ENCODE assay signal across 16 cellular contexts in genomic region chr12:15834575-15834974, GRCh38.
"Had no signal": no experiment of that assay in that cellular context is flagged by ENCODE, and none has a peak within 500 bp of the region (broad histone marks: within the 10 kb centered on the region; RNA-seq: fewer than 3 reads in every experiment).

No MANE protein-coding gene starts in this region.

- H3K4me1 ChIP-seq: prostate gland, right lobe of liver had no signal

- DNase-seq: activated CD4-positive, alpha-beta T cell treated with anti-CD3 and anti-CD28 coated beads, Interleukin-2, amount 50 U/mL, for 48 hours; activated CD8-positive, alpha-beta memory T cell treated with anti-CD3 and anti-CD28 coated beads, Interleukin-2, amount 10 ng/mL, durations not matched to agents 7 days and 5 days; activated naive CD4-positive, alpha-beta T cell treated with anti-CD3 and anti-CD28 coated beads for 36 hours; activated T-cell treated with anti-CD3 and anti-CD28 coated beads, Interleukin-2, amount 50 U/mL, for 1 hour; central memory CD4-positive, alpha-beta T cell; left ventricle myocardium superior; mesendoderm; nephron progenitor cell; occipital lobe; right lobe of liver had no signal

- H3K79me2 ChIP-seq: hepatocyte had no signal

- H3K4me2 ChIP-seq: hepatocyte had no signal

- ATAC-seq: activated CD8-positive, alpha-beta memory T cell treated with anti-CD3 and anti-CD28 coated beads, Interleukin-2, amount 10 ng/mL, durations not matched to agents 7 days and 5 days; left ventricle myocardium superior had no signal

- H3K9me3 ChIP-seq: prostate gland, right lobe of liver had no signal

- H3K4me1 Mint-ChIP-seq: activated CD8-positive, alpha-beta memory T cell treated with anti-CD3 and anti-CD28 coated beads, Interleukin-2, amount 10 ng/mL, durations not matched to agents 7 days and 5 days had no signal

- H3K4me3 ChIP-seq: coronary artery, hepatocyte, prostate gland, right lobe of liver had no signal

- H3K27ac ChIP-seq: coronary artery, hepatocyte, prostate gland, right lobe of liver, VCaP had no signal

- H3K27ac Mint-ChIP-seq: activated CD8-positive, alpha-beta memory T cell treated with anti-CD3 and anti-CD28 coated beads, Interleukin-2, amount 10 ng/mL, durations not matched to agents 7 days and 5 days; activated naive CD4-positive, alpha-beta T cell treated with anti-CD3 and anti-CD28 coated beads for 36 hours; activated T-helper 2 cell treated with anti-CD3 and anti-CD28 coated beads, Interferon-gamma antibody, Interleukin-2, Interleukin-4, amounts not matched to agents 10 μg/mL and 5 μg/mL and 100 μg/mL, durations not matched to agents 14 hours and 24 hours and 36 hours; nephron progenitor cell; stimulated activated naive CD8-positive, alpha-beta T cell treated with anti-CD3 and anti-CD28 coated beads, Interleukin-15, Interleukin-2, amounts not matched to agents 100 ng/mL and 50 ng/mL, for 24 hours had no signal

- H3K9me3 Mint-ChIP-seq: activated naive CD4-positive, alpha-beta T cell treated with anti-CD3 and anti-CD28 coated beads for 36 hours; activated T-helper 2 cell treated with anti-CD3 and anti-CD28 coated beads, Interferon-gamma antibody, Interleukin-2, Interleukin-4, amounts not matched to agents 10 μg/mL and 5 μg/mL and 100 μg/mL, durations not matched to agents 14 hours and 24 hours and 36 hours; stimulated activated naive CD8-positive, alpha-beta T cell treated with anti-CD3 and anti-CD28 coated beads, Interleukin-15, Interleukin-2, amounts not matched to agents 100 ng/mL and 50 ng/mL, for 24 hours had no signal

- H3K36me3 Mint-ChIP-seq: activated CD8-positive, alpha-beta memory T cell treated with anti-CD3 and anti-CD28 coated beads, Interleukin-2, amount 10 ng/mL, durations not matched to agents 7 days and 5 days had no signal

- H2AFZ ChIP-seq: hepatocyte had no signal

- H3K4me3 Mint-ChIP-seq: activated CD8-positive, alpha-beta memory T cell treated with anti-CD3 and anti-CD28 coated beads, Interleukin-2, amount 10 ng/mL, durations not matched to agents 7 days and 5 days; activated naive CD4-positive, alpha-beta T cell treated with anti-CD3 and anti-CD28 coated beads for 36 hours; nephron progenitor cell; stimulated activated naive CD8-positive, alpha-beta T cell treated with anti-CD3 and anti-CD28 coated beads, Interleukin-15, Interleukin-2, amounts not matched to agents 100 ng/mL and 50 ng/mL, for 24 hours had no signal

- H3K36me3 ChIP-seq: prostate gland, right lobe of liver had no signal

- H3K27me3 ChIP-seq: hepatocyte, right lobe of liver had no signal
